21 cellular contexts compared by ENCODE assay signal in the genomic region with DNA sequence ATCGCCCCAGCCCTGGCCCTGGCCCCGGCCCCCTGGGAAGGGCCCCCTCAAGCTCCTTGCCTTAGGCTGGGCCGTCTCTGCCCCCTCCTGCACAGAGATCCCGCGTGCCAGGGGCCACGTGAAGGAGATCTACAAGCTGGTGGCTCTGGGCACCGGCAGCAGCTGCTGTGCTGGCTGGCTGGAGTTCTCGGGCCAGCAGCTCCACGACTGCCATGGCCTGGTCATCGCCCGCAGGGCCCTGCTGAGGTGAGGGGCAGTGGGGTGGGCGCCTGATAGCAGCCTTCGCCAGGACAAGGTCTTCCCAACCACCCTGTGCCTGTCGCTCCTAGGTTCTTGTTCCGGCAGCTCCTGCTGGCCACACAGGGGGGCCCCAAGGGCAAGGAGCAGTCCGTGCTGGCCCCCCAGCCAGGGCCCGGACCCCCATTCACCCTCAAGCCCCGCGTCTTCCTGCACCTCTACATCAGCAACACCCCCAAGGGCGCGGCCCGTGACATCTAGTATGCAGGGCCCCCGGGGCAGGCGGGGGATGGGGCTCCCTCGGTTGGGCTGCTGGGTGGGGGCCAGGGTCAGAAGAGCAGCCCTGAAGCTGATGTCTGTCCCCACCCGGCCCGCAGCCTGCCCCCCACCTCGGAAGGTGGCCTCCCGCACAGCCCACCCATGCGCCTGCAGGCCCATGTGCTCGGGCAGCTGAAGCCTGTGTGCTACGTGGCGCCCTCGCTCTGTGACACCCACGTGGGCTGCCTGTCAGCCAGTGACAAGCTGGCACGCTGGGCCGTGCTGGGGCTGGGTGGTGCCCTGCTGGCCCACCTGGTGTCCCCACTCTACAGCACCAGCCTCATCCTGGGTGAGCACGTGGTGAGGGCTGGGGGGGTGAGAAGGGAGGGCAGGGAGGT. TPM values are rescaled to one million over a fixed set of nuclear protein-coding genes. Genes with fewer than 3 reads are reported as not detected.
"Had no signal": no experiment of that assay in that cellular context is flagged by ENCODE, and none has a peak within 500 bp of the region (broad histone marks: within the 10 kb centered on the region; RNA-seq: fewer than 3 reads in every experiment).

No MANE protein-coding gene starts in this region.

- H3K9me3 Mint-ChIP-seq: activated CD4-positive, alpha-beta memory T cell treated with anti-CD3 and anti-CD28 coated beads, Interleukin-2, amount 10 ng/mL, durations not matched to agents 7 days and 5 days; activated naive CD4-positive, alpha-beta T cell treated with anti-CD3 and anti-CD28 coated beads, Interleukin-2, amount 50 U/mL, for 24 hours; central memory CD8-positive, alpha-beta T cell; immature natural killer cell had no signal

- H3K4me1 ChIP-seq: lower lobe of right lung had no signal

- H3K27me3 ChIP-seq: foreskin keratinocyte, ovary had no signal

- H3K36me3 ChIP-seq: lower lobe of right lung, ovary, spleen had no signal

- ATAC-seq: left colon, lower lobe of right lung, sciatic nerve had no signal

- H3K9me3 ChIP-seq: lower lobe of right lung, ovary, spleen had no signal

- H3K36me3 Mint-ChIP-seq: activated naive CD4-positive, alpha-beta T cell treated with anti-CD3 and anti-CD28 coated beads, Interleukin-2, amount 50 U/mL, for 24 hours; immature natural killer cell had no signal

- H3K27ac ChIP-seq: coronary artery, foreskin keratinocyte, lower lobe of right lung, ovary, spleen had no signal

- DNase-seq: activated CD4-positive, alpha-beta T cell treated with anti-CD3 and anti-CD28 coated beads for 4 hours; activated CD8-positive, alpha-beta memory T cell treated with anti-CD3 and anti-CD28 coated beads, Interleukin-2, amount 50 U/mL, for 4 hours; effector CD4-positive, alpha-beta T cell; foreskin keratinocyte; left colon; lower lobe of right lung; midbrain; ovary; spleen had no signal

- FAIRE-seq: endothelial cell of umbilical vein, urothelium cell line had no signal

- H3K27me3 Mint-ChIP-seq: activated CD4-positive, alpha-beta memory T cell treated with anti-CD3 and anti-CD28 coated beads, Interleukin-2, amount 10 ng/mL, durations not matched to agents 7 days and 5 days; activated naive CD4-positive, alpha-beta T cell treated with anti-CD3 and anti-CD28 coated beads, Interleukin-2, amount 50 U/mL, for 24 hours had no signal

- H3K27ac Mint-ChIP-seq: activated CD4-positive, alpha-beta memory T cell treated with anti-CD3 and anti-CD28 coated beads, Interleukin-2, amount 10 ng/mL, durations not matched to agents 7 days and 5 days had no signal

- H3K4me3 ChIP-seq: coronary artery, lower lobe of right lung, ovary had no signal

RNA-seq across cellular contexts. Expression of a gene that starts 4.5 kb away (rescaled TPM):
- total RNA-seq: activated CD4-positive, alpha-beta memory T cell treated with anti-CD3 and anti-CD28 coated beads, Interleukin-2, amount 10 ng/mL, durations not matched to agents 7 days and 5 days; endothelial cell of umbilical vein; foreskin keratinocyte; lower lobe of right lung; myocyte; pulmonary artery endothelial cell; sciatic nerve had no signal
- polyA plus RNA-seq: foreskin keratinocyte, neural cell had no signal

RNA-seq across cellular contexts. Expression of a gene that starts 44.4 kb away (rescaled TPM):
- total RNA-seq: activated CD4-positive, alpha-beta memory T cell treated with anti-CD3 and anti-CD28 coated beads, Interleukin-2, amount 10 ng/mL, durations not matched to agents 7 days and 5 days; endothelial cell of umbilical vein; foreskin keratinocyte; left colon; lower lobe of right lung; ovary; pulmonary artery endothelial cell; sciatic nerve; spleen had no signal
- polyA plus RNA-seq: endothelial cell of umbilical vein, foreskin keratinocyte, immature natural killer cell, neural cell, ovary, spleen, thymus had no signal

RNA-seq across cellular contexts. Expression of a gene that starts 50.3 kb away (rescaled TPM):
- total RNA-seq: activated CD4-positive, alpha-beta memory T cell treated with anti-CD3 and anti-CD28 coated beads, Interleukin-2, amount 10 ng/mL, durations not matched to agents 7 days and 5 days; endothelial cell of umbilical vein; foreskin keratinocyte; myocyte had no signal
- polyA plus RNA-seq: foreskin keratinocyte had no signal
